In genomic region chr17:41394254-41395016, GRCh38 we compare ENCODE assay signal across 20 cellular contexts. TPM values are rescaled to one million over a fixed set of nuclear protein-coding genes. Genes with fewer than 3 reads are reported as not detected.
DNase-seq lines count a peak whose midpoint lies in the region; ATAC-seq, FAIRE-seq and TF ChIP-seq lines count a peak whose summit lies in the region.
"Had no signal": no experiment of that assay in that cellular context is flagged by ENCODE, and none has a peak within 500 bp of the region (broad histone marks: within the 10 kb centered on the region; RNA-seq: fewer than 3 reads in every experiment).

No MANE protein-coding gene starts in this region.

- H3K79me2 ChIP-seq in mammary epithelial cell (ENCODE audit: insufficient read depth, low read length) (no peaks in the 10 kb centered on the region), keratinocyte (ENCODE audit: control insufficient read depth, insufficient read depth, low read length) (peaks cover 11% of the 10 kb centered on the region)

- no peak overlapping the region for H3K4me3 Mint-ChIP-seq in MCF 10A (ENCODE audit: unreplicated experiment)
- H3K4me3 Mint-ChIP-seq in natural killer cell: no peak overlapping the region
- H3K4me3 Mint-ChIP-seq: CD8-positive, alpha-beta memory T cell; IgD-negative memory B cell had no signal

- no peaks in the 10 kb centered on the region for H3K9me1 ChIP-seq in keratinocyte (ENCODE audit: control insufficient read depth, extremely low read depth, insufficient read depth, low read length)

- H3K9me3 Mint-ChIP-seq in MCF 10A (ENCODE audit: unreplicated experiment): no peaks in the 10 kb centered on the region
- no peaks in the 10 kb centered on the region for H3K9me3 Mint-ChIP-seq in natural killer cell
- H3K9me3 Mint-ChIP-seq: CD8-positive, alpha-beta memory T cell; IgD-negative memory B cell had no signal

- WGBS in mammary epithelial cell (ENCODE audit: low coverage, missing lambda C conversion rate): 80% methylated on average over 9 of the region's 10 CpGs

- H2AFZ ChIP-seq in mammary epithelial cell (ENCODE audit: low read depth, low read length): no peak overlapping the region
- no peak overlapping the region for H2AFZ ChIP-seq in keratinocyte (ENCODE audit: control insufficient read depth, low read length)

- H3K36me3 ChIP-seq in mammary epithelial cell (ENCODE audit: insufficient read depth, low read length) (no peaks in the 10 kb centered on the region), keratinocyte (ENCODE audit: control insufficient read depth in 2 of 2, extremely low read depth in 1 of 2, insufficient read depth in 2 of 2, low read length in 2 of 2) (peaks cover 0 to 1% of the 10 kb centered on the region in 2 experiments), vagina (no peaks in the 10 kb centered on the region)
- H3K36me3 ChIP-seq: BLaER1 had no signal

- in situ Hi-C loops in mammary epithelial cell (cut with MboI; ENCODE audit: low sequenced_read_pairs in 2 of 2): no loop called here

- H3K9ac ChIP-seq in mammary epithelial cell (ENCODE audit: insufficient read depth, low read length) (no peak overlapping the region), keratinocyte (ENCODE audit: control insufficient read depth, extremely low read depth, insufficient read depth, low read length) (peak overlapping the region; percentile 67)
- H3K9ac ChIP-seq: BLaER1 had no signal

- DNase-seq in mammary epithelial cell: peak; percentile 53
- no peak for DNase-seq in MCF 10A (ENCODE audit: unreplicated experiment)
- DNase-seq in cerebellar cortex (ENCODE audit: low spot score): peak; percentile 35
- peak; percentile 88 for DNase-seq in keratinocyte (ENCODE audit: low read depth, low spot score)
- no peak for DNase-seq in vagina (ENCODE audit: extremely low spot score in 2 of 2)
- no peak for DNase-seq in natural killer cell
- no peak for DNase-seq in HUDEP-2 (lab: John Stamatoyannopoulos, UW; ENCODE audit: unreplicated experiment in 76 of 76)
- DNase-seq: 8988T; CD8-positive, alpha-beta memory T cell; Kasumi-1; NCI-H187 treated with DMSO at 0.1 percent for 48 hours; NK-92 treated with Interleukin-12 subunit alpha and Interleukin-12 subunit beta, amount 100 ng/mL, for 24 hours; OCI-M1 had no signal

- H3K4me1 ChIP-seq in mammary epithelial cell (ENCODE audit: insufficient read depth, low read length) (peaks cover 11% of the 10 kb centered on the region), keratinocyte (ENCODE audit: control insufficient read depth, extremely low read depth, insufficient read depth, low read length) (peaks cover 60% of the 10 kb centered on the region), vagina (peaks cover 22% of the 10 kb centered on the region)
- H3K4me1 ChIP-seq: BLaER1 had no signal

- peak overlapping the region; percentile 4 for H3K4me2 ChIP-seq in mammary epithelial cell (ENCODE audit: insufficient read depth, low read depth, low read length)
- H3K4me2 ChIP-seq in keratinocyte (ENCODE audit: control insufficient read depth, extremely low read depth, insufficient read depth, low read depth, low read length): peak overlapping the region; percentile 73
- H3K4me2 ChIP-seq: BLaER1 had no signal

- no peaks in the 10 kb centered on the region for H3K9me3 ChIP-seq in mammary epithelial cell (replicated peaks; ENCODE audit: insufficient read depth, low read length)
- H3K9me3 ChIP-seq in keratinocyte (ENCODE audit: control insufficient read depth, low read depth, low read length): no peaks in the 10 kb centered on the region
- no peaks in the 10 kb centered on the region for H3K9me3 ChIP-seq in vagina
- H3K9me3 ChIP-seq: BLaER1 had no signal

- no peak for TF ChIP-seq POLR2A in vagina (IDR thresholded peaks at IDR 0.05)

- ATAC-seq in natural killer cell (no peak), HG02571 (IDR thresholded peaks at IDR 0.05; ENCODE audit: unreplicated experiment) (no peak)
- ATAC-seq: Right ventricle myocardium inferior had no signal

- H3K27me3 Mint-ChIP-seq in MCF 10A (ENCODE audit: insufficient read depth, unreplicated experiment) (peaks cover 7% of the 10 kb centered on the region), natural killer cell (ENCODE audit: low read depth in 2 of 2) (peaks cover 9 to 24% of the 10 kb centered on the region in 2 donors)

- H3K27ac Mint-ChIP-seq in MCF 10A (ENCODE audit: low read depth, unreplicated experiment): no peak overlapping the region
- H3K27ac Mint-ChIP-seq in natural killer cell: no peak overlapping the region
- H3K27ac Mint-ChIP-seq: CD8-positive, alpha-beta memory T cell; IgD-negative memory B cell had no signal

- POLR2A ChIA-PET in MCF 10A (lab: Yijun Ruan, JAX): no interaction called here

- H3K36me3 Mint-ChIP-seq in MCF 10A (ENCODE audit: insufficient read depth, unreplicated experiment) (peaks cover 5% of the 10 kb centered on the region), natural killer cell (no peaks in the 10 kb centered on the region)

- peak; percentile 100 for FAIRE-seq in keratinocyte (lab: Jason Lieb, UNC)
- FAIRE-seq: D721Med, GM12892 had no signal

- H3K4me3 ChIP-seq in mammary epithelial cell (replicated peaks in 1 of 3; ENCODE audit: insufficient read depth in 1 of 3, low read depth in 2 of 3, low read length in 3 of 3): no peak overlapping the region
- peak overlapping the region; percentile 8 to 29 (median 29) for H3K4me3 ChIP-seq in keratinocyte (ENCODE audit: control insufficient read depth in 2 of 3, extremely low read depth in 1 of 3, insufficient read depth in 2 of 3, low read depth in 1 of 3, low read length in 3 of 3)
- H3K4me3 ChIP-seq in vagina: no peak overlapping the region
- H3K4me3 ChIP-seq: BLaER1 had no signal

- H3K27me3 ChIP-seq in mammary epithelial cell (ENCODE audit: insufficient read depth, low read length) (no peaks in the 10 kb centered on the region), keratinocyte (ENCODE audit: control insufficient read depth, extremely low read depth, insufficient read depth, low read length) (no peaks in the 10 kb centered on the region), vagina (no peaks in the 10 kb centered on the region)
- H3K27me3 ChIP-seq: BLaER1 had no signal

- dilution Hi-C loops in mammary epithelial cell (cut with HindIII; ENCODE audit: low sequenced_read_pairs) (no loop called here), keratinocyte (cut with MboI; ENCODE audit: extremely low pct_ligation_motif_present, low sequenced_read_pairs) (no loop called here)

- intact Hi-C loops in mammary epithelial cell (cut with micrococcal nuclease) (no loop called here), MCF 10A (cut with micrococcal nuclease) (no loop called here), vagina (cut with DNase I) (no loop called here), natural killer cell (cut with micrococcal nuclease) (no loop called here)

- no peaks in the 10 kb centered on the region for H4K20me1 ChIP-seq in mammary epithelial cell (ENCODE audit: insufficient read depth, low read length)
- no peaks in the 10 kb centered on the region for H4K20me1 ChIP-seq in keratinocyte (ENCODE audit: control insufficient read depth, extremely low read depth, insufficient read depth, low read length)
- H4K20me1 ChIP-seq: BLaER1 had no signal

- TF ChIP-seq CTCF in mammary epithelial cell (conservative IDR thresholded peaks at IDR 0.05 in 1 of 2, IDR thresholded peaks at IDR 0.05 in 1 of 2; ENCODE audit: extremely low read depth in 1 of 2, insufficient read depth in 1 of 2, low read depth in 1 of 2, low read length in 2 of 2): no peak
- TF ChIP-seq CTCF in MCF 10A (IDR thresholded peaks at IDR 0.05; ENCODE audit: unreplicated experiment): no peak
- TF ChIP-seq CTCF in keratinocyte (optimal IDR thresholded peaks at IDR 0.05 in 1 of 3, IDR thresholded peaks at IDR 0.05 in 1 of 3, conservative IDR thresholded peaks at IDR 0.05 in 1 of 3; ENCODE audit: extremely low read depth in 1 of 3, insufficient read depth in 2 of 3, low read length in 3 of 3): no peak
- no peak for TF ChIP-seq CTCF in vagina (IDR thresholded peaks at IDR 0.05)
- no peak for TF ChIP-seq CTCF in natural killer cell (IDR thresholded peaks at IDR 0.05)

- no peaks in the 10 kb centered on the region for H3K4me1 Mint-ChIP-seq in MCF 10A (ENCODE audit: insufficient read depth, unreplicated experiment)
- no peaks in the 10 kb centered on the region for H3K4me1 Mint-ChIP-seq in natural killer cell
- H3K4me1 Mint-ChIP-seq: IgD-negative memory B cell had no signal

- BruUV-seq in mammary epithelial cell (replicated peaks; lab: Mats Ljungman, UMichigan) (no TSS peak), MCF 10A (replicated peaks; lab: Mats Ljungman, UMichigan) (no TSS peak)

- CTCF ChIA-PET in mammary epithelial cell (lab: Charles Lee; ENCODE audit: low non-redundant PET): no interaction called here
- CTCF ChIA-PET in MCF 10A (lab: Yijun Ruan, JAX): no interaction called here

- H3K27ac ChIP-seq in mammary epithelial cell (ENCODE audit: insufficient read depth, low read depth, low read length) (no peak overlapping the region), keratinocyte (ENCODE audit: control insufficient read depth, insufficient read depth, low read length) (peak overlapping the region; percentile 95), vagina (peak overlapping the region; percentile 51)
- H3K27ac ChIP-seq: BLaER1 had no signal

RNA-seq across cellular contexts. Expression of gene KRT31, which starts 3.0 kb away (rescaled TPM):
- not detected for total RNA-seq in mammary epithelial cell
- polyA plus RNA-seq in mammary epithelial cell: not detected
- not detected for polyA minus RNA-seq in mammary epithelial cell
- not detected in 2 replicates for total RNA-seq in MCF 10A (2022)
- polyA plus RNA-seq in keratinocyte: 20.5 to 45.2 TPM (median 24.9 TPM) in 3 replicates
- 36.3 TPM for polyA plus RNA-seq in keratinocyte (2011; ENCODE audit: low read depth)
- polyA plus RNA-seq in keratinocyte (2011; cell fraction: cytosol; rRNA removed): 18.3 and 32.3 TPM in 2 replicates
- 21.8 and 23.4 TPM in 2 replicates for polyA plus RNA-seq in keratinocyte (2011; cell fraction: nucleus; rRNA removed)
- polyA plus RNA-seq in keratinocyte (2012; ENCODE audit: low replicate concordance): 59.4 and 64.5 TPM in 2 replicates
- polyA minus RNA-seq in keratinocyte: 40.6 to 89.9 TPM (median 51.7 TPM) in 3 replicates
- polyA minus RNA-seq in keratinocyte (2011; cell fraction: cytosol; rRNA and poly(A)+ RNA removed): 48.3 TPM
- 12.6 and 18.7 TPM in 2 replicates for polyA minus RNA-seq in keratinocyte (2011; cell fraction: nucleus; rRNA and poly(A)+ RNA removed)
- not detected for total RNA-seq in vagina
- not detected for total RNA-seq in natural killer cell
- total RNA-seq: CD8-positive, alpha-beta memory T cell; H4; Right ventricle myocardium inferior had no signal
- polyA plus RNA-seq: CD8-positive, alpha-beta memory T cell; IgD-negative memory B cell had no signal

RNA-seq across cellular contexts. Expression of gene KRT34, which starts 12.3 kb away (rescaled TPM):
- total RNA-seq in mammary epithelial cell: under 1 TPM in 1 of 2 donors, not detected in 1; 0.33 TPM
- 0.79 TPM for polyA plus RNA-seq in mammary epithelial cell
- polyA minus RNA-seq in mammary epithelial cell: not detected
- 0.40 and 0.42 TPM in 2 replicates for total RNA-seq in MCF 10A (2022)
- 4.4 to 4.8 TPM (median 4.6 TPM) in 3 replicates for polyA plus RNA-seq in keratinocyte
- 68.2 TPM for polyA plus RNA-seq in keratinocyte (2011; ENCODE audit: low read depth)
- 5.4 and 6.3 TPM in 2 replicates for polyA plus RNA-seq in keratinocyte (2011; cell fraction: cytosol; rRNA removed)
- 8.0 and 8.4 TPM in 2 replicates for polyA plus RNA-seq in keratinocyte (2011; cell fraction: nucleus; rRNA removed)
- polyA plus RNA-seq in keratinocyte (2012; ENCODE audit: low replicate concordance): 3.9 and 45.5 TPM in 2 replicates
- 2.2 to 4.2 TPM (median 3.2 TPM) in 3 replicates for polyA minus RNA-seq in keratinocyte
- polyA minus RNA-seq in keratinocyte (2011; cell fraction: cytosol; rRNA and poly(A)+ RNA removed): 3.3 TPM
- 2.9 and 3.3 TPM in 2 replicates for polyA minus RNA-seq in keratinocyte (2011; cell fraction: nucleus; rRNA and poly(A)+ RNA removed)
- total RNA-seq in vagina: 0.74 TPM
- total RNA-seq in natural killer cell: not detected
- total RNA-seq: CD8-positive, alpha-beta memory T cell; Right ventricle myocardium inferior had no signal
- polyA plus RNA-seq: CD8-positive, alpha-beta memory T cell; IgD-negative memory B cell had no signal

RNA-seq across cellular contexts. Expression of gene KRT33B, which starts 24.8 kb away (rescaled TPM):
- total RNA-seq in mammary epithelial cell (under 1 TPM in 1 of 2 donors, not detected in 1; 0.17 TPM), MCF 10A (2022) (not detected in 2 replicates), vagina (not detected), natural killer cell (not detected)
- polyA plus RNA-seq in mammary epithelial cell (0.06 TPM), keratinocyte (0.18 to 0.33 TPM (median 0.21 TPM) in 3 replicates)
- polyA minus RNA-seq in mammary epithelial cell (not detected), keratinocyte (0.33 to 0.35 TPM in 2 of 3 replicates, not detected in the other)
- 0.32 TPM for polyA plus RNA-seq in keratinocyte (2011; ENCODE audit: low read depth)
- polyA plus RNA-seq in keratinocyte (2011; cell fraction: cytosol; rRNA removed): 0.11 and 0.34 TPM in 2 replicates
- polyA plus RNA-seq in keratinocyte (2011; cell fraction: nucleus; rRNA removed): 0.11 and 0.13 TPM in 2 replicates
- 0.26 and 0.80 TPM in 2 replicates for polyA plus RNA-seq in keratinocyte (2012; ENCODE audit: low replicate concordance)
- not detected for polyA minus RNA-seq in keratinocyte (2011; cell fraction: cytosol; rRNA and poly(A)+ RNA removed)
- polyA minus RNA-seq in keratinocyte (2011; cell fraction: nucleus; rRNA and poly(A)+ RNA removed): 0.32 TPM in 1 of 2 replicates, not detected in the other
- total RNA-seq: CD8-positive, alpha-beta memory T cell; H4; Right ventricle myocardium inferior had no signal
- polyA plus RNA-seq: CD8-positive, alpha-beta memory T cell; IgD-negative memory B cell had no signal

RNA-seq across cellular contexts. Expression of gene KRT37, which starts 29.9 kb away (rescaled TPM):
- total RNA-seq in mammary epithelial cell (not detected), MCF 10A (2022) (not detected in 2 replicates), vagina (not detected), natural killer cell (not detected)
- polyA plus RNA-seq in mammary epithelial cell (not detected), keratinocyte (0.03 to 0.08 TPM (median 0.04 TPM) in 3 replicates)
- polyA minus RNA-seq in mammary epithelial cell (not detected), keratinocyte (1.0 TPM in 1 of 3 replicates, not detected in the others)
- polyA plus RNA-seq in keratinocyte (2011; ENCODE audit: low read depth): 0.54 TPM
- 0.06 and 0.08 TPM in 2 replicates for polyA plus RNA-seq in keratinocyte (2011; cell fraction: cytosol; rRNA removed)
- not detected in 2 replicates for polyA plus RNA-seq in keratinocyte (2011; cell fraction: nucleus; rRNA removed)
- polyA plus RNA-seq in keratinocyte (2012; ENCODE audit: low replicate concordance): 0.13 and 1.1 TPM in 2 replicates
- polyA minus RNA-seq in keratinocyte (2011; cell fraction: cytosol; rRNA and poly(A)+ RNA removed): not detected
- not detected in 2 replicates for polyA minus RNA-seq in keratinocyte (2011; cell fraction: nucleus; rRNA and poly(A)+ RNA removed)
- total RNA-seq: CD8-positive, alpha-beta memory T cell; H4; Right ventricle myocardium inferior had no signal
- polyA plus RNA-seq: CD8-positive, alpha-beta memory T cell; IgD-negative memory B cell had no signal

RNA-seq across cellular contexts. Expression of gene KRT33A, which starts 43.8 kb away (rescaled TPM):
- total RNA-seq in mammary epithelial cell (not detected), MCF 10A (2022) (not detected in 2 replicates), vagina (1.5 TPM), natural killer cell (not detected)
- polyA plus RNA-seq in mammary epithelial cell (not detected), keratinocyte (0.14 TPM in 1 of 3 replicates, not detected in the others)
- polyA minus RNA-seq in mammary epithelial cell (not detected), keratinocyte (not detected in 3 replicates)
- not detected for polyA plus RNA-seq in keratinocyte (2011; ENCODE audit: low read depth)
- 0.10 and 0.15 TPM in 2 replicates for polyA plus RNA-seq in keratinocyte (2011; cell fraction: cytosol; rRNA removed)
- 0.09 TPM in 1 of 2 replicates, not detected in the other for polyA plus RNA-seq in keratinocyte (2011; cell fraction: nucleus; rRNA removed)
- polyA plus RNA-seq in keratinocyte (2012; ENCODE audit: low replicate concordance): not detected in 2 replicates
- polyA minus RNA-seq in keratinocyte (2011; cell fraction: cytosol; rRNA and poly(A)+ RNA removed): not detected
- polyA minus RNA-seq in keratinocyte (2011; cell fraction: nucleus; rRNA and poly(A)+ RNA removed): not detected in 2 replicates
- total RNA-seq: CD8-positive, alpha-beta memory T cell; H4; Right ventricle myocardium inferior had no signal
- polyA plus RNA-seq: CD8-positive, alpha-beta memory T cell; IgD-negative memory B cell had no signal

Comparison
In these comparisons a context has a peak if more than half of its experiments do, and no peak if none do; other contexts are left out.
1. DNase-seq: peak in mammary epithelial cell (single experiment), cerebellar cortex (single experiment) and keratinocyte (single experiment); none in MCF 10A (single experiment), vagina (0 of 2), natural killer cell (single experiment) and HUDEP-2 (0 of 76).
2. H3K4me3 ChIP-seq: peak in keratinocyte (3 of 3); none in mammary epithelial cell (0 of 3) and vagina (0 of 2).